In genomic region chr2:217261452-217261851, GRCh38 we compare ENCODE assay signal across 20 cellular contexts.
A peak's percentile ranks its signal among the peaks of the same experiment; 100 is the strongest.
DNase-seq lines count a peak whose midpoint lies in the region; ATAC-seq, FAIRE-seq and TF ChIP-seq lines count a peak whose summit lies in the region.
"Had no signal": no experiment of that assay in that cellular context is flagged by ENCODE, and none has a peak within 500 bp of the region (broad histone marks: within the 10 kb centered on the region; RNA-seq: fewer than 3 reads in every experiment).

No MANE protein-coding gene starts in this region.

- H3K4me1 ChIP-seq in mammary epithelial cell (ENCODE audit: insufficient read depth, low read length) (peaks cover 14% of the 10 kb centered on the region), SJCRH30 (peaks cover 24% of the 10 kb centered on the region), endothelial cell of umbilical vein (ENCODE audit: control insufficient read depth, extremely low read depth, insufficient read depth, low read length) (peaks cover 5% of the 10 kb centered on the region)
- H3K4me1 ChIP-seq: colonic mucosa had no signal

- in situ Hi-C loops in mammary epithelial cell (cut with MboI; ENCODE audit: low sequenced_read_pairs in 2 of 2), result no loop called here

- WGBS in mammary epithelial cell (ENCODE audit: low coverage, missing lambda C conversion rate), result 3% methylated on average over 4 of the region's 4 CpGs

- H3K9ac ChIP-seq in mammary epithelial cell (ENCODE audit: insufficient read depth, low read length) (no peak overlapping the region), endothelial cell of umbilical vein (replicated peaks; ENCODE audit: extremely low read depth, insufficient read depth, low read length) (no peak overlapping the region)

- BruUV-seq in mammary epithelial cell (replicated peaks; lab: Mats Ljungman, UMichigan) (no TSS peak), MCF 10A (replicated peaks; lab: Mats Ljungman, UMichigan) (no TSS peak), endothelial cell of umbilical vein (replicated peaks; lab: Mats Ljungman, UMichigan) (no TSS peak)

- H3K9me3 ChIP-seq in mammary epithelial cell (replicated peaks; ENCODE audit: insufficient read depth, low read length) (no peaks in the 10 kb centered on the region), SJCRH30 (replicated peaks) (peaks cover 8% of the 10 kb centered on the region; the same call in 1 of the 2 replicates), endothelial cell of umbilical vein (replicated peaks; ENCODE audit: control insufficient read depth, insufficient read depth, low read length) (no peaks in the 10 kb centered on the region)
- H3K9me3 ChIP-seq: colonic mucosa had no signal

- peak; percentile 63 for FAIRE-seq in endothelial cell of umbilical vein (lab: Jason Lieb, UNC)
- FAIRE-seq: A204.1 had no signal

- no peak for DNase-seq in mammary epithelial cell
- no peak for DNase-seq in MCF 10A (ENCODE audit: unreplicated experiment)
- peak; percentile 19 to 24 for DNase-seq in SJCRH30
- peak; percentile 69 for DNase-seq in endothelial cell of umbilical vein (ENCODE audit: low read depth, low spot score)
- DNase-seq in renal cortical epithelial cell (ENCODE audit: low read depth), result peak; percentile 81
- DNase-seq in iPS-NIHi11 (ENCODE audit: low spot score), result no peak
- no peak for DNase-seq in cortex of kidney (lab: John Stamatoyannopoulos, UW)
- DNase-seq in natural killer cell treated with Interleukin-12 subunit alpha and Interleukin-12 subunit beta and Interleukin-15 and Interleukin-18, amount 100 ng/mL, for 72 hours (ENCODE audit: low spot score), result no peak
- DNase-seq: activated CD4-positive, alpha-beta T cell treated with anti-CD3 and anti-CD28 coated beads, Interleukin-2, amount 10 ng/mL, durations not matched to agents 24 days and 14 days; activated CD8-positive, alpha-beta memory T cell treated with anti-CD3 and anti-CD28 coated beads, Interleukin-2, amount 50 U/mL, for 48 hours; activated gamma-delta T cell treated with Interleukin-2 at 50 U/mL for 16 hours; anterior cingulate cortex; CD4-positive, alpha-beta T cell; colonic mucosa; glutamatergic neuron; NCI-H1105 treated with DMSO at 0.1 percent for 48 hours; posterior cingulate gyrus; T-helper 9 cell had no signal

- no peaks in the 10 kb centered on the region for H3K27me3 Mint-ChIP-seq in MCF 10A (ENCODE audit: insufficient read depth, unreplicated experiment)
- peaks cover 9 to 39% of the 10 kb centered on the region in 2 donors for H3K27me3 Mint-ChIP-seq in natural killer cell treated with Interleukin-12 subunit alpha and Interleukin-12 subunit beta and Interleukin-15 and Interleukin-18, amount 100 ng/mL, for 72 hours
- H3K27me3 Mint-ChIP-seq: CD4-positive, alpha-beta T cell had no signal

- no peak overlapping the region for H3K27ac ChIP-seq in mammary epithelial cell (ENCODE audit: insufficient read depth, low read depth, low read length)
- no peak overlapping the region for H3K27ac ChIP-seq in SJCRH30
- peak overlapping the region; percentile 50 for H3K27ac ChIP-seq in endothelial cell of umbilical vein (ENCODE audit: insufficient read depth, low read depth, low read length)
- H3K27ac ChIP-seq: colonic mucosa had no signal

- no peaks in the 10 kb centered on the region for H3K4me1 Mint-ChIP-seq in MCF 10A (ENCODE audit: insufficient read depth, unreplicated experiment)
- H3K4me1 Mint-ChIP-seq in natural killer cell treated with Interleukin-12 subunit alpha and Interleukin-12 subunit beta and Interleukin-15 and Interleukin-18, amount 100 ng/mL, for 72 hours (ENCODE audit: low read depth in 2 of 2), result no peaks in the 10 kb centered on the region
- H3K4me1 Mint-ChIP-seq: activated CD4-positive, alpha-beta T cell treated with anti-CD3 and anti-CD28 coated beads, Interleukin-2, amount 10 ng/mL, durations not matched to agents 24 days and 14 days had no signal

- POLR2A ChIA-PET in MCF 10A (lab: Yijun Ruan, JAX), result no interaction called here
- POLR2A ChIA-PET in endothelial cell of umbilical vein (lab: Charles Lee), result no interaction called here

- intact Hi-C loops in mammary epithelial cell (cut with micrococcal nuclease) (no loop called here), MCF 10A (cut with micrococcal nuclease) (no loop called here), endothelial cell of umbilical vein (cut with micrococcal nuclease) (loop anchor here (1.0 kb wide), 2 partner anchors 16 to 38 kb away; no protein-coding TSS in a partner anchor)

- no peak for ATAC-seq in natural killer cell treated with Interleukin-12 subunit alpha and Interleukin-12 subunit beta and Interleukin-15 and Interleukin-18, amount 100 ng/mL, for 72 hours

- H3K27me3 ChIP-seq in mammary epithelial cell (ENCODE audit: insufficient read depth, low read length) (no peaks in the 10 kb centered on the region), SJCRH30 (no peaks in the 10 kb centered on the region), endothelial cell of umbilical vein (ENCODE audit: control insufficient read depth in 2 of 2, insufficient read depth in 2 of 2, low read length in 2 of 2) (no peaks in the 10 kb centered on the region)
- H3K27me3 ChIP-seq: colonic mucosa had no signal

- no peak for TF ChIP-seq POLR2A in endothelial cell of umbilical vein (IDR thresholded peaks at IDR 0.05; ENCODE audit: low read depth, low read length)

- no peaks in the 10 kb centered on the region for H3K9me1 ChIP-seq in endothelial cell of umbilical vein (replicated peaks; ENCODE audit: control insufficient read depth, extremely low read depth, insufficient read depth, low read length)

- H3K36me3 Mint-ChIP-seq in MCF 10A (ENCODE audit: insufficient read depth, unreplicated experiment), result no peaks in the 10 kb centered on the region
- peaks cover 5% of the 10 kb centered on the region for H3K36me3 Mint-ChIP-seq in natural killer cell treated with Interleukin-12 subunit alpha and Interleukin-12 subunit beta and Interleukin-15 and Interleukin-18, amount 100 ng/mL, for 72 hours

- H2AFZ ChIP-seq in mammary epithelial cell (ENCODE audit: low read depth, low read length), result peak overlapping the region; percentile 78
- no peak overlapping the region for H2AFZ ChIP-seq in endothelial cell of umbilical vein (ENCODE audit: low read depth, low read length)

- no peaks in the 10 kb centered on the region for H3K9me3 Mint-ChIP-seq in MCF 10A (ENCODE audit: unreplicated experiment)
- no peaks in the 10 kb centered on the region for H3K9me3 Mint-ChIP-seq in natural killer cell treated with Interleukin-12 subunit alpha and Interleukin-12 subunit beta and Interleukin-15 and Interleukin-18, amount 100 ng/mL, for 72 hours
- H3K9me3 Mint-ChIP-seq: CD4-positive, alpha-beta T cell; stimulated activated naive CD8-positive, alpha-beta T cell treated with anti-CD3 and anti-CD28 coated beads, Interleukin-15, Interleukin-2, amounts not matched to agents 100 ng/mL and 50 ng/mL, for 24 hours had no signal

- no peaks in the 10 kb centered on the region for H4K20me1 ChIP-seq in mammary epithelial cell (ENCODE audit: insufficient read depth, low read length)
- H4K20me1 ChIP-seq in endothelial cell of umbilical vein (replicated peaks; ENCODE audit: control insufficient read depth, extremely low read depth, insufficient read depth, low read length), result no peaks in the 10 kb centered on the region

- H3K4me3 ChIP-seq in mammary epithelial cell (replicated peaks in 1 of 3; ENCODE audit: insufficient read depth in 1 of 3, low read depth in 2 of 3, low read length in 3 of 3), result no peak overlapping the region
- no peak overlapping the region for H3K4me3 ChIP-seq in SJCRH30
- H3K4me3 ChIP-seq in endothelial cell of umbilical vein (replicated peaks in 1 of 3; ENCODE audit: insufficient read depth in 1 of 3, low read depth in 1 of 3, low read length in 3 of 3), result no peak overlapping the region
- H3K4me3 ChIP-seq: colonic mucosa had no signal

- H3K79me2 ChIP-seq in mammary epithelial cell (ENCODE audit: insufficient read depth, low read length), result no peaks in the 10 kb centered on the region
- H3K79me2 ChIP-seq in endothelial cell of umbilical vein (ENCODE audit: control insufficient read depth, insufficient read depth, low read length), result no peaks in the 10 kb centered on the region

- H3K4me2 ChIP-seq in mammary epithelial cell (ENCODE audit: insufficient read depth, low read depth, low read length) (no peak overlapping the region), endothelial cell of umbilical vein (ENCODE audit: insufficient read depth, low read length) (peak overlapping the region; percentile 6)

- H3K36me3 ChIP-seq in mammary epithelial cell (ENCODE audit: insufficient read depth, low read length) (no peaks in the 10 kb centered on the region), SJCRH30 (no peaks in the 10 kb centered on the region), endothelial cell of umbilical vein (ENCODE audit: control insufficient read depth in 2 of 2, extremely low read depth in 1 of 2, insufficient read depth in 2 of 2, low read length in 2 of 2) (no peaks in the 10 kb centered on the region)
- H3K36me3 ChIP-seq: colonic mucosa had no signal

- no peak overlapping the region for H3K4me3 Mint-ChIP-seq in MCF 10A (ENCODE audit: unreplicated experiment)
- H3K4me3 Mint-ChIP-seq in natural killer cell treated with Interleukin-12 subunit alpha and Interleukin-12 subunit beta and Interleukin-15 and Interleukin-18, amount 100 ng/mL, for 72 hours, result no peak overlapping the region
- H3K4me3 Mint-ChIP-seq: activated CD4-positive, alpha-beta T cell treated with anti-CD3 and anti-CD28 coated beads, Interleukin-2, amount 10 ng/mL, durations not matched to agents 24 days and 14 days; CD4-positive, alpha-beta T cell; stimulated activated naive CD8-positive, alpha-beta T cell treated with anti-CD3 and anti-CD28 coated beads, Interleukin-15, Interleukin-2, amounts not matched to agents 100 ng/mL and 50 ng/mL, for 24 hours had no signal

- dilution Hi-C loops in mammary epithelial cell (cut with HindIII; ENCODE audit: low sequenced_read_pairs) (no loop called here), endothelial cell of umbilical vein (cut with MboI; ENCODE audit: extremely low pct_ligation_motif_present, low sequenced_read_pairs) (no loop called here)

- no peak overlapping the region for H3K27ac Mint-ChIP-seq in MCF 10A (ENCODE audit: low read depth, unreplicated experiment)
- no peak overlapping the region for H3K27ac Mint-ChIP-seq in natural killer cell treated with Interleukin-12 subunit alpha and Interleukin-12 subunit beta and Interleukin-15 and Interleukin-18, amount 100 ng/mL, for 72 hours
- H3K27ac Mint-ChIP-seq: activated CD4-positive, alpha-beta T cell treated with anti-CD3 and anti-CD28 coated beads, Interleukin-2, amount 10 ng/mL, durations not matched to agents 24 days and 14 days; CD4-positive, alpha-beta T cell; stimulated activated naive CD8-positive, alpha-beta T cell treated with anti-CD3 and anti-CD28 coated beads, Interleukin-15, Interleukin-2, amounts not matched to agents 100 ng/mL and 50 ng/mL, for 24 hours had no signal

- TF ChIP-seq CTCF in mammary epithelial cell (conservative IDR thresholded peaks at IDR 0.05 in 1 of 2, IDR thresholded peaks at IDR 0.05 in 1 of 2; ENCODE audit: extremely low read depth in 1 of 2, insufficient read depth in 1 of 2, low read depth in 1 of 2, low read length in 2 of 2), result no peak
- TF ChIP-seq CTCF in MCF 10A (IDR thresholded peaks at IDR 0.05; ENCODE audit: unreplicated experiment), result no peak
- no peak for TF ChIP-seq CTCF in endothelial cell of umbilical vein (IDR thresholded peaks at IDR 0.05; ENCODE audit: extremely low read depth in 1 of 2, insufficient read depth in 1 of 2, low read depth in 1 of 2, low read length in 2 of 2)

- CTCF ChIA-PET in mammary epithelial cell (lab: Charles Lee; ENCODE audit: low non-redundant PET) (no interaction called here), MCF 10A (lab: Yijun Ruan, JAX) (no interaction called here), endothelial cell of umbilical vein (lab: Charles Lee) (interaction anchor here (0.7 to 2.3 kb wide), 2 partner anchors 22 to 95 kb away, joined by 5 to 6 read pairs; no protein-coding TSS in a partner anchor)

Comparison
In these comparisons a context has a peak if more than half of its experiments do, and no peak if none do; other contexts are left out.
1. DNase-seq: peak in SJCRH30 (2 of 2), endothelial cell of umbilical vein (single experiment) and renal cortical epithelial cell (single experiment); none in mammary epithelial cell (single experiment), MCF 10A (single experiment), iPS-NIHi11 (single experiment), cortex of kidney (single experiment) and natural killer cell treated with Interleukin-12 subunit alpha and Interleukin-12 subunit beta and Interleukin-15 and Interleukin-18, amount 100 ng/mL, for 72 hours (single experiment).